In genomic region chr6:89536230-89536629, GRCh38 we compare ENCODE assay signal across 17 cellular contexts.
DNase-seq lines count a peak whose midpoint lies in the region; ATAC-seq and TF ChIP-seq lines count a peak whose summit lies in the region.
"Had no signal": no experiment of that assay in that cellular context is flagged by ENCODE, and none has a peak within 500 bp of the region (broad histone marks: within the 10 kb centered on the region; RNA-seq: fewer than 3 reads in every experiment).

No MANE protein-coding gene starts in this region.

- H3K4me3 ChIP-seq in H7 (ENCODE audit: insufficient read depth, low read depth, low read length) = no peak overlapping the region
- H3K4me3 ChIP-seq: left ventricle myocardium inferior had no signal

- no peaks in the 10 kb centered on the region for H3K9me3 Mint-ChIP-seq in glutamatergic neuron (ENCODE audit: unreplicated experiment)
- no peaks in the 10 kb centered on the region for H3K9me3 Mint-ChIP-seq in activated naive CD8-positive, alpha-beta T cell treated with anti-CD3 and anti-CD28 coated beads, Interleukin-2, amount 50 U/mL, for 24 hours
- H3K9me3 Mint-ChIP-seq: CD8-positive, alpha-beta T cell had no signal

- ATAC-seq in activated naive CD8-positive, alpha-beta T cell treated with anti-CD3 and anti-CD28 coated beads, Interleukin-2, amount 50 U/mL, for 24 hours = no peak
- ATAC-seq: CD8-positive, alpha-beta T cell; right cardiac atrium; stimulated activated naive CD8-positive, alpha-beta T cell treated with anti-CD3 and anti-CD28 coated beads, Interleukin-15, Interleukin-2, amounts not matched to agents 100 U/mL and 50 U/mL, for 24 hours had no signal

- TF ChIP-seq CTCF in 22Rv1 (IDR thresholded peaks at IDR 0.05) = peak; percentile 11; the same call in 1 of the 2 replicates
- TF ChIP-seq CTCF in glutamatergic neuron (IDR thresholded peaks at IDR 0.05; ENCODE audit: partially characterized antibody, unreplicated experiment) = no peak

- in situ Hi-C loops in SK-MEL-5 (cut with HindIII; ENCODE audit: low pct_unique_long_range_greater_than_20kb, low sequenced_read_pairs) = no loop called here

- peak overlapping the region; percentile 14 for H3K27ac Mint-ChIP-seq in glutamatergic neuron (ENCODE audit: unreplicated experiment)
- H3K27ac Mint-ChIP-seq in activated naive CD8-positive, alpha-beta T cell treated with anti-CD3 and anti-CD28 coated beads, Interleukin-2, amount 50 U/mL, for 24 hours = no peak overlapping the region
- H3K27ac Mint-ChIP-seq: CD8-positive, alpha-beta T cell had no signal

- H3K27me3 ChIP-seq in H7 (ENCODE audit: control insufficient read depth, insufficient read depth, low read length) = no peaks in the 10 kb centered on the region

- no peak overlapping the region for H3K27ac ChIP-seq in 22Rv1
- H3K27ac ChIP-seq: left ventricle myocardium inferior had no signal

- no peak overlapping the region for H3K4me3 Mint-ChIP-seq in glutamatergic neuron (ENCODE audit: unreplicated experiment)
- no peak overlapping the region for H3K4me3 Mint-ChIP-seq in activated naive CD8-positive, alpha-beta T cell treated with anti-CD3 and anti-CD28 coated beads, Interleukin-2, amount 50 U/mL, for 24 hours
- H3K4me3 Mint-ChIP-seq: CD8-positive, alpha-beta T cell had no signal

- peaks cover 5% of the 10 kb centered on the region for H3K4me1 Mint-ChIP-seq in glutamatergic neuron (ENCODE audit: low read depth, unreplicated experiment)
- no peaks in the 10 kb centered on the region for H3K4me1 Mint-ChIP-seq in activated naive CD8-positive, alpha-beta T cell treated with anti-CD3 and anti-CD28 coated beads, Interleukin-2, amount 50 U/mL, for 24 hours

- peaks cover 4% of the 10 kb centered on the region for H3K27me3 Mint-ChIP-seq in glutamatergic neuron (ENCODE audit: unreplicated experiment)
- H3K27me3 Mint-ChIP-seq in activated naive CD8-positive, alpha-beta T cell treated with anti-CD3 and anti-CD28 coated beads, Interleukin-2, amount 50 U/mL, for 24 hours = no peaks in the 10 kb centered on the region

- peaks cover 6% of the 10 kb centered on the region for H3K36me3 Mint-ChIP-seq in glutamatergic neuron (ENCODE audit: unreplicated experiment)
- H3K36me3 Mint-ChIP-seq in activated naive CD8-positive, alpha-beta T cell treated with anti-CD3 and anti-CD28 coated beads, Interleukin-2, amount 50 U/mL, for 24 hours (ENCODE audit: low read depth) = no peaks in the 10 kb centered on the region
- H3K36me3 Mint-ChIP-seq: CD8-positive, alpha-beta T cell had no signal

- DNase-seq in H7 (peak; percentile 58), SK-MEL-5 (ENCODE audit: low read depth, low spot score) (peak; percentile 8), glutamatergic neuron (peak; percentile 18), kidney glomerular epithelial cell (lab: John Stamatoyannopoulos, UW) (no peak), anterior cingulate cortex (lab: John Stamatoyannopoulos, UW) (no peak)
- DNase-seq in stimulated activated CD4-positive, alpha-beta T cell treated with anti-CD3 and anti-CD28 coated beads, Interleukin-12 subunit alpha, Interleukin-12 subunit beta, amount 100 ng/mL, for 4 hours = no peak
- no peak for DNase-seq in activated naive CD8-positive, alpha-beta T cell treated with anti-CD3 and anti-CD28 coated beads, Interleukin-2, amount 50 U/mL, for 24 hours
- DNase-seq: activated gamma-delta T cell treated with Interleukin-2 at 50 U/mL for 16 hours; CD8-positive, alpha-beta T cell; KG1; left ventricle myocardium inferior; NCI-H1048; NK-92 treated with Interleukin-12 subunit alpha and Interleukin-12 subunit beta, amount 100 ng/mL, for 24 hours; occipital lobe; right cardiac atrium; stimulated activated naive CD8-positive, alpha-beta T cell treated with anti-CD3 and anti-CD28 coated beads, Interleukin-15, Interleukin-2, amounts not matched to agents 100 U/mL and 50 U/mL, for 24 hours had no signal

- H3K36me3 ChIP-seq in H7 (replicated peaks; ENCODE audit: control insufficient read depth, insufficient read depth, low read length) = no peaks in the 10 kb centered on the region
- H3K36me3 ChIP-seq: left ventricle myocardium inferior had no signal

Comparison
In these comparisons a context has a peak if more than half of its experiments do, and no peak if none do; other contexts are left out.
1. DNase-seq: peak in H7 (single experiment), SK-MEL-5 (single experiment) and glutamatergic neuron (single experiment); none in kidney glomerular epithelial cell (single experiment), stimulated activated CD4-positive, alpha-beta T cell treated with anti-CD3 and anti-CD28 coated beads, Interleukin-12 subunit alpha, Interleukin-12 subunit beta, amount 100 ng/mL, for 4 hours (single experiment), anterior cingulate cortex (0 of 58) and activated naive CD8-positive, alpha-beta T cell treated with anti-CD3 and anti-CD28 coated beads, Interleukin-2, amount 50 U/mL, for 24 hours (single experiment).